Comparison of ENCODE assay signal across 1 cellular context in the genomic region with DNA sequence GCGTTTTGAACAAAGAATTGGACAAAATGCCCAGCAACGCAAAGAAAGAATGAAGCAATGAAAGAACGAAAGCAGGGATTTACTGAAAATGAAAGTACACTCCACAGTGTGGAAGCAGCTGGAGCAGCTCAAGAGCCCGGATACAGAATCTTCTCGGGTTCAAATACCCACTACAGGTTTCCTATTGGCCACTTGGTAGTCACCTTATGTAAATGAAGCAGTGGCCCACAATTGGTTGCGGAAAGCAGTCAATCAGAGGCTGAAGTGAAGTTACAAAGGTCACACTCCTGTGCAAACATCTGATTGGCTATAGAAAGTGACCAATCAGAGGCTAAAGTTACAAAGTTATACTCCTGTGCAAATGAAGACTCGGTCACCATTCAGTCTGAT.
TF ChIP-seq lines count a peak whose summit lies in the region.

No MANE protein-coding gene starts in this region.

TF ChIP-seq in HepG2, 621 proteins besides CTCF, POLR2A, EP300 and RAD21 (continued from another document and continues in another):
- TF ChIP-seq, protein P1, sequence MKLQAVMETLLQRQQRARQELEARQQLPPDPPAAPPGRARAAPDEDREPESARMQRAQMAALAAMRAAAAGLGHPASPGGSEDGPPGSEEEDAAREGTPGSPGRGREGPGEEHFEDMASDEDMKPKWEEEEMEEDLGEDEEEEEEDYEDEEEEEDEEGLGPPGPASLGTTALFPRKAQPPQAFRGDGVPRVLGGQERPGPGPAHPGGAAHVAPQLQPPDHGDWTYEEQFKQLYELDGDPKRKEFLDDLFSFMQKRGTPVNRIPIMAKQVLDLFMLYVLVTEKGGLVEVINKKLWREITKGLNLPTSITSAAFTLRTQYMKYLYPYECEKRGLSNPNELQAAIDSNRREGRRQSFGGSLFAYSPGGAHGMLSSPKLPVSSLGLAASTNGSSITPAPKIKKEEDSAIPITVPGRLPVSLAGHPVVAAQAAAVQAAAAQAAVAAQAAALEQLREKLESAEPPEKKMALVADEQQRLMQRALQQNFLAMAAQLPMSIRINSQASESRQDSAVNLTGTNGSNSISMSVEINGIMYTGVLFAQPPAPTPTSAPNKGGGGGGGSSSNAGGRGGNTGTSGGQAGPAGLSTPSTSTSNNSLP (IDR thresholded peaks at IDR 0.05; ENCODE audit: low read depth, low read length): no peak
- TF ChIP-seq JDP2 (CRISPR knock-in tag; IDR thresholded peaks at IDR 0.05; ENCODE audit: borderline replicate concordance) (no peak), RFXAP (CRISPR knock-in tag; IDR thresholded peaks at IDR 0.05; ENCODE audit: borderline replicate concordance) (0 out of 2 replicates have a peak, but pooled peaks have one; percentile 20), KLF9 (CRISPR knock-in tag; IDR thresholded peaks at IDR 0.05; ENCODE audit: low read depth) (no peak), TEAD2 (CRISPR knock-in tag; IDR thresholded peaks at IDR 0.05) (no peak), SMYD3 (CRISPR knock-in tag; IDR thresholded peaks at IDR 0.05) (no peak), SP1 (IDR thresholded peaks at IDR 0.05) (no peak), SP1 (CRISPR knock-in tag; IDR thresholded peaks at IDR 0.05) (no peak), MIXL1 (CRISPR knock-in tag; IDR thresholded peaks at IDR 0.05) (0 out of 2 replicates have a peak, but pooled peaks have one; percentile 41), ZNF207 (IDR thresholded peaks at IDR 0.05; ENCODE audit: borderline replicate concordance) (no peak), ZNF841 (CRISPR knock-in tag; IDR thresholded peaks at IDR 0.05; ENCODE audit: borderline replicate concordance) (no peak), RFXANK (CRISPR knock-in tag; IDR thresholded peaks at IDR 0.05) (no peak), NCOR1 (IDR thresholded peaks at IDR 0.05; ENCODE audit: borderline replicate concordance, low read length) (0 out of 2 replicates have a peak, but pooled peaks have one; percentile 23), ZNF274 (CRISPR knock-in tag; IDR thresholded peaks at IDR 0.05) (no peak), TARDBP (CRISPR knock-in tag; IDR thresholded peaks at IDR 0.05) (0 out of 2 replicates have a peak, but pooled peaks have one; percentile 2), ZNF256 (CRISPR knock-in tag; conservative IDR thresholded peaks at IDR 0.05) (no peak), ZSCAN21 (CRISPR knock-in tag; IDR thresholded peaks at IDR 0.05; ENCODE audit: borderline replicate concordance) (0 out of 2 replicates have a peak, but pooled peaks have one; percentile 22), ZNF792 (CRISPR knock-in tag; IDR thresholded peaks at IDR 0.05) (no peak), HOXA5 (CRISPR knock-in tag; IDR thresholded peaks at IDR 0.05) (no peak), ZNF510 (CRISPR knock-in tag; IDR thresholded peaks at IDR 0.05; ENCODE audit: low read depth) (no peak), ARNTL (CRISPR knock-in tag; IDR thresholded peaks at IDR 0.05) (no peak), MAFG (CRISPR knock-in tag; IDR thresholded peaks at IDR 0.05) (no peak), PAF1 (CRISPR knock-in tag; IDR thresholded peaks at IDR 0.05) (no peak), TCF7 (IDR thresholded peaks at IDR 0.05; ENCODE audit: low read depth) (no peak), TAF15 (IDR thresholded peaks at IDR 0.05; ENCODE audit: low read depth, low read length, poor library complexity, severe bottlenecking) (no peak), SP5 (CRISPR knock-in tag; IDR thresholded peaks at IDR 0.05; ENCODE audit: borderline replicate concordance, low read depth) (no peak)
- TF ChIP-seq, protein P2, sequence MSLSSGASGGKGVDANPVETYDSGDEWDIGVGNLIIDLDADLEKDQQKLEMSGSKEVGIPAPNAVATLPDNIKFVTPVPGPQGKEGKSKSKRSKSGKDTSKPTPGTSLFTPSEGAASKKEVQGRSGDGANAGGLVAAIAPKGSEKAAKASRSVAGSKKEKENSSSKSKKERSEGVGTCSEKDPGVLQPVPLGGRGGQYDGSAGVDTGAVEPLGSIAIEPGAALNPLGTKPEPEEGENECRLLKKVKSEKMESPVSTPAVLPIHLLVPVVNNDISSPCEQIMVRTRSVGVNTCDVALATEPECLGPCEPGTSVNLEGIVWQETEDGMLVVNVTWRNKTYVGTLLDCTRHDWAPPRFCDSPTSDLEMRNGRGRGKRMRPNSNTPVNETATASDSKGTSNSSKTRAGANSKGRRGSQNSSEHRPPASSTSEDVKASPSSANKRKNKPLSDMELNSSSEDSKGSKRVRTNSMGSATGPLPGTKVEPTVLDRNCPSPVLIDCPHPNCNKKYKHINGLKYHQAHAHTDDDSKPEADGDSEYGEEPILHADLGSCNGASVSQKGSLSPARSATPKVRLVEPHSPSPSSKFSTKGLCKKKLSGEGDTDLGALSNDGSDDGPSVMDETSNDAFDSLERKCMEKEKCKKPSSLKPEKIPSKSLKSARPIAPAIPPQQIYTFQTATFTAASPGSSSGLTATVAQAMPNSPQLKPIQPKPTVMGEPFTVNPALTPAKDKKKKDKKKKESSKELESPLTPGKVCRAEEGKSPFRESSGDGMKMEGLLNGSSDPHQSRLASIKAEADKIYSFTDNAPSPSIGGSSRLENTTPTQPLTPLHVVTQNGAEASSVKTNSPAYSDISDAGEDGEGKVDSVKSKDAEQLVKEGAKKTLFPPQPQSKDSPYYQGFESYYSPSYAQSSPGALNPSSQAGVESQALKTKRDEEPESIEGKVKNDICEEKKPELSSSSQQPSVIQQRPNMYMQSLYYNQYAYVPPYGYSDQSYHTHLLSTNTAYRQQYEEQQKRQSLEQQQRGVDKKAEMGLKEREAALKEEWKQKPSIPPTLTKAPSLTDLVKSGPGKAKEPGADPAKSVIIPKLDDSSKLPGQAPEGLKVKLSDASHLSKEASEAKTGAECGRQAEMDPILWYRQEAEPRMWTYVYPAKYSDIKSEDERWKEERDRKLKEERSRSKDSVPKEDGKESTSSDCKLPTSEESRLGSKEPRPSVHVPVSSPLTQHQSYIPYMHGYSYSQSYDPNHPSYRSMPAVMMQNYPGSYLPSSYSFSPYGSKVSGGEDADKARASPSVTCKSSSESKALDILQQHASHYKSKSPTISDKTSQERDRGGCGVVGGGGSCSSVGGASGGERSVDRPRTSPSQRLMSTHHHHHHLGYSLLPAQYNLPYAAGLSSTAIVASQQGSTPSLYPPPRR (CRISPR knock-in tag; IDR thresholded peaks at IDR 0.05; ENCODE audit: borderline replicate concordance): no peak
- TF ChIP-seq, protein P3, sequence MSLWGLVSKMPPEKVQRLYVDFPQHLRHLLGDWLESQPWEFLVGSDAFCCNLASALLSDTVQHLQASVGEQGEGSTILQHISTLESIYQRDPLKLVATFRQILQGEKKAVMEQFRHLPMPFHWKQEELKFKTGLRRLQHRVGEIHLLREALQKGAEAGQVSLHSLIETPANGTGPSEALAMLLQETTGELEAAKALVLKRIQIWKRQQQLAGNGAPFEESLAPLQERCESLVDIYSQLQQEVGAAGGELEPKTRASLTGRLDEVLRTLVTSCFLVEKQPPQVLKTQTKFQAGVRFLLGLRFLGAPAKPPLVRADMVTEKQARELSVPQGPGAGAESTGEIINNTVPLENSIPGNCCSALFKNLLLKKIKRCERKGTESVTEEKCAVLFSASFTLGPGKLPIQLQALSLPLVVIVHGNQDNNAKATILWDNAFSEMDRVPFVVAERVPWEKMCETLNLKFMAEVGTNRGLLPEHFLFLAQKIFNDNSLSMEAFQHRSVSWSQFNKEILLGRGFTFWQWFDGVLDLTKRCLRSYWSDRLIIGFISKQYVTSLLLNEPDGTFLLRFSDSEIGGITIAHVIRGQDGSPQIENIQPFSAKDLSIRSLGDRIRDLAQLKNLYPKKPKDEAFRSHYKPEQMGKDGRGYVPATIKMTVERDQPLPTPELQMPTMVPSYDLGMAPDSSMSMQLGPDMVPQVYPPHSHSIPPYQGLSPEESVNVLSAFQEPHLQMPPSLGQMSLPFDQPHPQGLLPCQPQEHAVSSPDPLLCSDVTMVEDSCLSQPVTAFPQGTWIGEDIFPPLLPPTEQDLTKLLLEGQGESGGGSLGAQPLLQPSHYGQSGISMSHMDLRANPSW (CRISPR knock-in tag; IDR thresholded peaks at IDR 0.05; ENCODE audit: borderline replicate concordance): no peak
- TF ChIP-seq, protein P4, sequence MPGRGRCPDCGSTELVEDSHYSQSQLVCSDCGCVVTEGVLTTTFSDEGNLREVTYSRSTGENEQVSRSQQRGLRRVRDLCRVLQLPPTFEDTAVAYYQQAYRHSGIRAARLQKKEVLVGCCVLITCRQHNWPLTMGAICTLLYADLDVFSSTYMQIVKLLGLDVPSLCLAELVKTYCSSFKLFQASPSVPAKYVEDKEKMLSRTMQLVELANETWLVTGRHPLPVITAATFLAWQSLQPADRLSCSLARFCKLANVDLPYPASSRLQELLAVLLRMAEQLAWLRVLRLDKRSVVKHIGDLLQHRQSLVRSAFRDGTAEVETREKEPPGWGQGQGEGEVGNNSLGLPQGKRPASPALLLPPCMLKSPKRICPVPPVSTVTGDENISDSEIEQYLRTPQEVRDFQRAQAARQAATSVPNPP (CRISPR knock-in tag; IDR thresholded peaks at IDR 0.05): no peak
- TF ChIP-seq, protein P5, sequence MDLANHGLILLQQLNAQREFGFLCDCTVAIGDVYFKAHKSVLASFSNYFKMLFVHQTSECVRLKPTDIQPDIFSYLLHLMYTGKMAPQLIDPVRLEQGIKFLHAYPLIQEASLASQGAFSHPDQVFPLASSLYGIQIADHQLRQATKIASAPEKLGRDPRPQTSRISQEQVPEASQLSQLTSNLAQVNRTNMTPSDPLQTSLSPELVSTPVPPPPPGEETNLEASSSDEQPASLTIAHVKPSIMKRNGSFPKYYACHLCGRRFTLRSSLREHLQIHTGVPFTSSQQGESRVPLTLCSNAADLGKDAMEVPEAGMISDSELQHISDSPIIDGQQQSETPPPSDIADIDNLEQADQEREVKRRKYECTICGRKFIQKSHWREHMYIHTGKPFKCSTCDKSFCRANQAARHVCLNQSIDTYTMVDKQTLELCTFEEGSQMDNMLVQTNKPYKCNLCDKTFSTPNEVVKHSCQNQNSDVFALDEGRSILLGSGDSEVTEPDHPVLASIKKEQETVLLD (CRISPR knock-in tag; IDR thresholded peaks at IDR 0.05; ENCODE audit: low read depth): no peak
- TF ChIP-seq, protein P6, sequence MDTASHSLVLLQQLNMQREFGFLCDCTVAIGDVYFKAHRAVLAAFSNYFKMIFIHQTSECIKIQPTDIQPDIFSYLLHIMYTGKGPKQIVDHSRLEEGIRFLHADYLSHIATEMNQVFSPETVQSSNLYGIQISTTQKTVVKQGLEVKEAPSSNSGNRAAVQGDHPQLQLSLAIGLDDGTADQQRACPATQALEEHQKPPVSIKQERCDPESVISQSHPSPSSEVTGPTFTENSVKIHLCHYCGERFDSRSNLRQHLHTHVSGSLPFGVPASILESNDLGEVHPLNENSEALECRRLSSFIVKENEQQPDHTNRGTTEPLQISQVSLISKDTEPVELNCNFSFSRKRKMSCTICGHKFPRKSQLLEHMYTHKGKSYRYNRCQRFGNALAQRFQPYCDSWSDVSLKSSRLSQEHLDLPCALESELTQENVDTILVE (CRISPR knock-in tag; IDR thresholded peaks at IDR 0.05): no peak
- TF ChIP-seq, protein P7, sequence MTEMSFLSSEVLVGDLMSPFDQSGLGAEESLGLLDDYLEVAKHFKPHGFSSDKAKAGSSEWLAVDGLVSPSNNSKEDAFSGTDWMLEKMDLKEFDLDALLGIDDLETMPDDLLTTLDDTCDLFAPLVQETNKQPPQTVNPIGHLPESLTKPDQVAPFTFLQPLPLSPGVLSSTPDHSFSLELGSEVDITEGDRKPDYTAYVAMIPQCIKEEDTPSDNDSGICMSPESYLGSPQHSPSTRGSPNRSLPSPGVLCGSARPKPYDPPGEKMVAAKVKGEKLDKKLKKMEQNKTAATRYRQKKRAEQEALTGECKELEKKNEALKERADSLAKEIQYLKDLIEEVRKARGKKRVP (CRISPR knock-in tag; IDR thresholded peaks at IDR 0.05): no peak
- TF ChIP-seq, protein P8, sequence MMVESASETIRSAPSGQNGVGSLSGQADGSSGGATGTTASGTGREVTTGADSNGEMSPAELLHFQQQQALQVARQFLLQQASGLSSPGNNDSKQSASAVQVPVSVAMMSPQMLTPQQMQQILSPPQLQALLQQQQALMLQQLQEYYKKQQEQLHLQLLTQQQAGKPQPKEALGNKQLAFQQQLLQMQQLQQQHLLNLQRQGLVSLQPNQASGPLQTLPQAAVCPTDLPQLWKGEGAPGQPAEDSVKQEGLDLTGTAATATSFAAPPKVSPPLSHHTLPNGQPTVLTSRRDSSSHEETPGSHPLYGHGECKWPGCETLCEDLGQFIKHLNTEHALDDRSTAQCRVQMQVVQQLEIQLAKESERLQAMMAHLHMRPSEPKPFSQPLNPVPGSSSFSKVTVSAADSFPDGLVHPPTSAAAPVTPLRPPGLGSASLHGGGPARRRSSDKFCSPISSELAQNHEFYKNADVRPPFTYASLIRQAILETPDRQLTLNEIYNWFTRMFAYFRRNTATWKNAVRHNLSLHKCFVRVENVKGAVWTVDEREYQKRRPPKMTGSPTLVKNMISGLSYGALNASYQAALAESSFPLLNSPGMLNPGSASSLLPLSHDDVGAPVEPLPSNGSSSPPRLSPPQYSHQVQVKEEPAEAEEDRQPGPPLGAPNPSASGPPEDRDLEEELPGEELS (CRISPR knock-in tag; IDR thresholded peaks at IDR 0.05): no peak
- TF ChIP-seq, protein P9, sequence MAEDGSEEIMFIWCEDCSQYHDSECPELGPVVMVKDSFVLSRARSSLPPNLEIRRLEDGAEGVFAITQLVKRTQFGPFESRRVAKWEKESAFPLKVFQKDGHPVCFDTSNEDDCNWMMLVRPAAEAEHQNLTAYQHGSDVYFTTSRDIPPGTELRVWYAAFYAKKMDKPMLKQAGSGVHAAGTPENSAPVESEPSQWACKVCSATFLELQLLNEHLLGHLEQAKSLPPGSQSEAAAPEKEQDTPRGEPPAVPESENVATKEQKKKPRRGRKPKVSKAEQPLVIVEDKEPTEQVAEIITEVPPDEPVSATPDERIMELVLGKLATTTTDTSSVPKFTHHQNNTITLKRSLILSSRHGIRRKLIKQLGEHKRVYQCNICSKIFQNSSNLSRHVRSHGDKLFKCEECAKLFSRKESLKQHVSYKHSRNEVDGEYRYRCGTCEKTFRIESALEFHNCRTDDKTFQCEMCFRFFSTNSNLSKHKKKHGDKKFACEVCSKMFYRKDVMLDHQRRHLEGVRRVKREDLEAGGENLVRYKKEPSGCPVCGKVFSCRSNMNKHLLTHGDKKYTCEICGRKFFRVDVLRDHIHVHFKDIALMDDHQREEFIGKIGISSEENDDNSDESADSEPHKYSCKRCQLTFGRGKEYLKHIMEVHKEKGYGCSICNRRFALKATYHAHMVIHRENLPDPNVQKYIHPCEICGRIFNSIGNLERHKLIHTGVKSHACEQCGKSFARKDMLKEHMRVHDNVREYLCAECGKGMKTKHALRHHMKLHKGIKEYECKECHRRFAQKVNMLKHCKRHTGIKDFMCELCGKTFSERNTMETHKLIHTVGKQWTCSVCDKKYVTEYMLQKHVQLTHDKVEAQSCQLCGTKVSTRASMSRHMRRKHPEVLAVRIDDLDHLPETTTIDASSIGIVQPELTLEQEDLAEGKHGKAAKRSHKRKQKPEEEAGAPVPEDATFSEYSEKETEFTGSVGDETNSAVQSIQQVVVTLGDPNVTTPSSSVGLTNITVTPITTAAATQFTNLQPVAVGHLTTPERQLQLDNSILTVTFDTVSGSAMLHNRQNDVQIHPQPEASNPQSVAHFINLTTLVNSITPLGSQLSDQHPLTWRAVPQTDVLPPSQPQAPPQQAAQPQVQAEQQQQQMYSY (CRISPR knock-in tag; IDR thresholded peaks at IDR 0.05): no peak
- TF ChIP-seq, protein P10, sequence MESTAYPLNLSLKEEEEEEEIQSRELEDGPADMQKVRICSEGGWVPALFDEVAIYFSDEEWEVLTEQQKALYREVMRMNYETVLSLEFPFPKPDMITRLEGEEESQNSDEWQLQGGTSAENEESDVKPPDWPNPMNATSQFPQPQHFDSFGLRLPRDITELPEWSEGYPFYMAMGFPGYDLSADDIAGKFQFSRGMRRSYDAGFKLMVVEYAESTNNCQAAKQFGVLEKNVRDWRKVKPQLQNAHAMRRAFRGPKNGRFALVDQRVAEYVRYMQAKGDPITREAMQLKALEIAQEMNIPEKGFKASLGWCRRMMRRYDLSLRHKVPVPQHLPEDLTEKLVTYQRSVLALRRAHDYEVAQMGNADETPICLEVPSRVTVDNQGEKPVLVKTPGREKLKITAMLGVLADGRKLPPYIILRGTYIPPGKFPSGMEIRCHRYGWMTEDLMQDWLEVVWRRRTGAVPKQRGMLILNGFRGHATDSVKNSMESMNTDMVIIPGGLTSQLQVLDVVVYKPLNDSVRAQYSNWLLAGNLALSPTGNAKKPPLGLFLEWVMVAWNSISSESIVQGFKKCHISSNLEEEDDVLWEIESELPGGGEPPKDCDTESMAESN (CRISPR knock-in tag; conservative IDR thresholded peaks at IDR 0.05): no peak
